In the genomic region with DNA sequence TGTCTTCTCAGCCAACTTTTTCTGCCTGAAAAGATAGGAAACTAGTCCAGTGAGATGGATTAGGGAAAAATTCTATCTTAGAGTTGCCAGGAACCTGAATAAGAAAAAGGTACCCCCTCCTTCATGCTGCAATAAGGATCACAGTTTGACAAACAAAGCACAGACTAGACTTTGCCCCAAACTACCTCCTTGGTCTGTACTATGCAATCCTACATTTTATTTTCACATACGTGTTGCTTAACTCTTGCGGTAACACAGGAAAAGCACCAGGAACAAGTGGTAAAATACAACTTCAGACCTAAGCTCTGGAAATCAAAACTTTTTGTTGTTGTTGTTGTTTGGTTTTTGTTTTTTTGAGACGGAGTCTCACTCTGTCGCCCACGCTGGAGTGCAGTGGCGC, we compare ENCODE assay signal across 3 cellular contexts.
A peak's percentile ranks its signal among the peaks of the same experiment; 100 is the strongest.
TF ChIP-seq lines count a peak whose summit lies in the region.

No MANE protein-coding gene starts in this region.

TF ChIP-seq in WTC11, 78 proteins besides CTCF, POLR2A, EP300 and RAD21 (continued from another document):
- no peak for TF ChIP-seq ZNF263 (CRISPR knock-in tag; IDR thresholded peaks at IDR 0.05; ENCODE audit: low read depth)

TF ChIP-seq in HepG2, 621 proteins besides CTCF, POLR2A, EP300 and RAD21 (continued from another document and continues in another):
- no peak for TF ChIP-seq ZNF232 (CRISPR knock-in tag; IDR thresholded peaks at IDR 0.05; ENCODE audit: borderline replicate concordance)
- TF ChIP-seq, protein P1, sequence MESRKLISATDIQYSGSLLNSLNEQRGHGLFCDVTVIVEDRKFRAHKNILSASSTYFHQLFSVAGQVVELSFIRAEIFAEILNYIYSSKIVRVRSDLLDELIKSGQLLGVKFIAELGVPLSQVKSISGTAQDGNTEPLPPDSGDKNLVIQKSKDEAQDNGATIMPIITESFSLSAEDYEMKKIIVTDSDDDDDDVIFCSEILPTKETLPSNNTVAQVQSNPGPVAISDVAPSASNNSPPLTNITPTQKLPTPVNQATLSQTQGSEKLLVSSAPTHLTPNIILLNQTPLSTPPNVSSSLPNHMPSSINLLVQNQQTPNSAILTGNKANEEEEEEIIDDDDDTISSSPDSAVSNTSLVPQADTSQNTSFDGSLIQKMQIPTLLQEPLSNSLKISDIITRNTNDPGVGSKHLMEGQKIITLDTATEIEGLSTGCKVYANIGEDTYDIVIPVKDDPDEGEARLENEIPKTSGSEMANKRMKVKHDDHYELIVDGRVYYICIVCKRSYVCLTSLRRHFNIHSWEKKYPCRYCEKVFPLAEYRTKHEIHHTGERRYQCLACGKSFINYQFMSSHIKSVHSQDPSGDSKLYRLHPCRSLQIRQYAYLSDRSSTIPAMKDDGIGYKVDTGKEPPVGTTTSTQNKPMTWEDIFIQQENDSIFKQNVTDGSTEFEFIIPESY (CRISPR knock-in tag; IDR thresholded peaks at IDR 0.05): peak; percentile 12; the same call in 1 of the 2 replicates
- TF ChIP-seq, protein P2, sequence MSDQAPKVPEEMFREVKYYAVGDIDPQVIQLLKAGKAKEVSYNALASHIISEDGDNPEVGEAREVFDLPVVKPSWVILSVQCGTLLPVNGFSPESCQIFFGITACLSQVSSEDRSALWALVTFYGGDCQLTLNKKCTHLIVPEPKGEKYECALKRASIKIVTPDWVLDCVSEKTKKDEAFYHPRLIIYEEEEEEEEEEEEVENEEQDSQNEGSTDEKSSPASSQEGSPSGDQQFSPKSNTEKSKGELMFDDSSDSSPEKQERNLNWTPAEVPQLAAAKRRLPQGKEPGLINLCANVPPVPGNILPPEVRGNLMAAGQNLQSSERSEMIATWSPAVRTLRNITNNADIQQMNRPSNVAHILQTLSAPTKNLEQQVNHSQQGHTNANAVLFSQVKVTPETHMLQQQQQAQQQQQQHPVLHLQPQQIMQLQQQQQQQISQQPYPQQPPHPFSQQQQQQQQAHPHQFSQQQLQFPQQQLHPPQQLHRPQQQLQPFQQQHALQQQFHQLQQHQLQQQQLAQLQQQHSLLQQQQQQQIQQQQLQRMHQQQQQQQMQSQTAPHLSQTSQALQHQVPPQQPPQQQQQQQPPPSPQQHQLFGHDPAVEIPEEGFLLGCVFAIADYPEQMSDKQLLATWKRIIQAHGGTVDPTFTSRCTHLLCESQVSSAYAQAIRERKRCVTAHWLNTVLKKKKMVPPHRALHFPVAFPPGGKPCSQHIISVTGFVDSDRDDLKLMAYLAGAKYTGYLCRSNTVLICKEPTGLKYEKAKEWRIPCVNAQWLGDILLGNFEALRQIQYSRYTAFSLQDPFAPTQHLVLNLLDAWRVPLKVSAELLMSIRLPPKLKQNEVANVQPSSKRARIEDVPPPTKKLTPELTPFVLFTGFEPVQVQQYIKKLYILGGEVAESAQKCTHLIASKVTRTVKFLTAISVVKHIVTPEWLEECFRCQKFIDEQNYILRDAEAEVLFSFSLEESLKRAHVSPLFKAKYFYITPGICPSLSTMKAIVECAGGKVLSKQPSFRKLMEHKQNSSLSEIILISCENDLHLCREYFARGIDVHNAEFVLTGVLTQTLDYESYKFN (CRISPR knock-in tag; conservative IDR thresholded peaks at IDR 0.05): peak; percentile 44; the same call in 1 of the 2 replicates
- no peak for TF ChIP-seq HOXA9 (CRISPR knock-in tag; IDR thresholded peaks at IDR 0.05; ENCODE audit: borderline replicate concordance)
- TF ChIP-seq, protein P3, sequence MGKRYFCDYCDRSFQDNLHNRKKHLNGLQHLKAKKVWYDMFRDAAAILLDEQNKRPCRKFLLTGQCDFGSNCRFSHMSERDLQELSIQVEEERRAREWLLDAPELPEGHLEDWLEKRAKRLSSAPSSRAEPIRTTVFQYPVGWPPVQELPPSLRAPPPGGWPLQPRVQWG (CRISPR knock-in tag; IDR thresholded peaks at IDR 0.05; ENCODE audit: borderline replicate concordance, low read depth): no peak
- no peak for TF ChIP-seq MBNL3 (CRISPR knock-in tag; conservative IDR thresholded peaks at IDR 0.05)
- TF ChIP-seq HNF4G (IDR thresholded peaks at IDR 0.05; ENCODE audit: borderline replicate concordance, low read depth, low read length): no peak
- no peak for TF ChIP-seq HNF4G (CRISPR knock-in tag; IDR thresholded peaks at IDR 0.05; ENCODE audit: borderline replicate concordance, low read depth)
- 0 out of 4 replicates have a peak, but pooled peaks of 1 of the 2 experiments have one; percentile 36 for TF ChIP-seq KLF16 (CRISPR knock-in tag; IDR thresholded peaks at IDR 0.05)
- no peak for TF ChIP-seq ZNF367 (CRISPR knock-in tag; IDR thresholded peaks at IDR 0.05; ENCODE audit: borderline replicate concordance)
- TF ChIP-seq, protein P4, sequence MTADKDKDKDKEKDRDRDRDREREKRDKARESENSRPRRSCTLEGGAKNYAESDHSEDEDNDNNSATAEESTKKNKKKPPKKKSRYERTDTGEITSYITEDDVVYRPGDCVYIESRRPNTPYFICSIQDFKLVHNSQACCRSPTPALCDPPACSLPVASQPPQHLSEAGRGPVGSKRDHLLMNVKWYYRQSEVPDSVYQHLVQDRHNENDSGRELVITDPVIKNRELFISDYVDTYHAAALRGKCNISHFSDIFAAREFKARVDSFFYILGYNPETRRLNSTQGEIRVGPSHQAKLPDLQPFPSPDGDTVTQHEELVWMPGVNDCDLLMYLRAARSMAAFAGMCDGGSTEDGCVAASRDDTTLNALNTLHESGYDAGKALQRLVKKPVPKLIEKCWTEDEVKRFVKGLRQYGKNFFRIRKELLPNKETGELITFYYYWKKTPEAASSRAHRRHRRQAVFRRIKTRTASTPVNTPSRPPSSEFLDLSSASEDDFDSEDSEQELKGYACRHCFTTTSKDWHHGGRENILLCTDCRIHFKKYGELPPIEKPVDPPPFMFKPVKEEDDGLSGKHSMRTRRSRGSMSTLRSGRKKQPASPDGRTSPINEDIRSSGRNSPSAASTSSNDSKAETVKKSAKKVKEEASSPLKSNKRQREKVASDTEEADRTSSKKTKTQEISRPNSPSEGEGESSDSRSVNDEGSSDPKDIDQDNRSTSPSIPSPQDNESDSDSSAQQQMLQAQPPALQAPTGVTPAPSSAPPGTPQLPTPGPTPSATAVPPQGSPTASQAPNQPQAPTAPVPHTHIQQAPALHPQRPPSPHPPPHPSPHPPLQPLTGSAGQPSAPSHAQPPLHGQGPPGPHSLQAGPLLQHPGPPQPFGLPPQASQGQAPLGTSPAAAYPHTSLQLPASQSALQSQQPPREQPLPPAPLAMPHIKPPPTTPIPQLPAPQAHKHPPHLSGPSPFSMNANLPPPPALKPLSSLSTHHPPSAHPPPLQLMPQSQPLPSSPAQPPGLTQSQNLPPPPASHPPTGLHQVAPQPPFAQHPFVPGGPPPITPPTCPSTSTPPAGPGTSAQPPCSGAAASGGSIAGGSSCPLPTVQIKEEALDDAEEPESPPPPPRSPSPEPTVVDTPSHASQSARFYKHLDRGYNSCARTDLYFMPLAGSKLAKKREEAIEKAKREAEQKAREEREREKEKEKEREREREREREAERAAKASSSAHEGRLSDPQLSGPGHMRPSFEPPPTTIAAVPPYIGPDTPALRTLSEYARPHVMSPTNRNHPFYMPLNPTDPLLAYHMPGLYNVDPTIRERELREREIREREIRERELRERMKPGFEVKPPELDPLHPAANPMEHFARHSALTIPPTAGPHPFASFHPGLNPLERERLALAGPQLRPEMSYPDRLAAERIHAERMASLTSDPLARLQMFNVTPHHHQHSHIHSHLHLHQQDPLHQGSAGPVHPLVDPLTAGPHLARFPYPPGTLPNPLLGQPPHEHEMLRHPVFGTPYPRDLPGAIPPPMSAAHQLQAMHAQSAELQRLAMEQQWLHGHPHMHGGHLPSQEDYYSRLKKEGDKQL (CRISPR knock-in tag; IDR thresholded peaks at IDR 0.05; ENCODE audit: low read depth): no peak
- no peak for TF ChIP-seq ZNF577 (CRISPR knock-in tag; IDR thresholded peaks at IDR 0.05; ENCODE audit: borderline replicate concordance, low read depth)
- TF ChIP-seq SAP130 (CRISPR knock-in tag; IDR thresholded peaks at IDR 0.05; ENCODE audit: low read depth): peak; percentile 28; the same call in 1 of the 2 replicates

TF ChIP-seq in GM12891, 5 proteins besides CTCF, POLR2A, EP300 and RAD21 (continued from another document):
- TF ChIP-seq SPI1 (IDR thresholded peaks at IDR 0.05; ENCODE audit: low read depth, low read length) (no peak), TAF1 (IDR thresholded peaks at IDR 0.05; ENCODE audit: low read depth, low read length) (no peak), POLR2AphosphoS5 (IDR thresholded peaks at IDR 0.05; ENCODE audit: low read depth, low read length) (no peak), PAX5 (IDR thresholded peaks at IDR 0.05; ENCODE audit: insufficient read depth, low read length, severe bottlenecking) (no peak)
